Comparison of ENCODE assay signal across 1 cellular context in the genomic region with DNA sequence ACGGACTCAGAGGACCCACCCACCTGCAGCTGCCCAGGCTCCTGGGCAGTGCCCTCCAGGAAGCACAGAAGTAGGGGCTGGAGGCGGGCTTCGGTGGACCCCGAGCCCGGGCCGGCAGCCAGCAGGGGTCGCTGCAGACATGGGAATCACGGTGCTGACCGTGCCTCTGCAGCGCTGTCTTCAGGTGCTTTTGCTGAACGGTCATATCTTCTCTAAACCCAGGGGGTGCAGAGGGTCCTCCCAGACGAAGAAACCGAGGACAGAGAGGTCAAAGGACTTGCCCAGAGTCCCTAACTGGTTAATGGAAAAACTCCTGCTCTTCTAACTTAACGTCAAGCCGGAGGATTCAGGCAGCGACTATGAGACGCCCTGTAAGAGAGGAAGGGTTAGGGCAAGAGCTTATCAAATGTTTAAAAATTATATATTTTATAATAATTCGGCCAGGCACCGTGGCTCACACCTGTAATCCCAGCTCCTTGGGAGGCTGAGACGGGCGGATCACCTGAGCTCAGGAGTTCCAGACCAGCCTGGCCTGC.
TF ChIP-seq lines count a peak whose summit lies in the region.

No MANE protein-coding gene starts in this region.

TF ChIP-seq in endothelial cell of umbilical vein, 7 proteins besides CTCF, POLR2A, EP300 and RAD21 (continued from another document):
- TF ChIP-seq POLR2AphosphoS5 (IDR thresholded peaks at IDR 0.05; ENCODE audit: insufficient read depth, low read depth, low read length) (no peak), MYC (IDR thresholded peaks at IDR 0.05; ENCODE audit: low read depth, low read length) (no peak), FOS (IDR thresholded peaks at IDR 0.05; ENCODE audit: borderline replicate concordance, insufficient read depth, low read length) (no peak), EZH2 (IDR thresholded peaks at IDR 0.05; ENCODE audit: borderline replicate concordance, low read depth, low read length, severe bottlenecking) (no peak), GATA2 (IDR thresholded peaks at IDR 0.05; ENCODE audit: insufficient read depth, insufficient read length, low read depth, low read length) (no peak)
- TF ChIP-seq, protein P1, sequence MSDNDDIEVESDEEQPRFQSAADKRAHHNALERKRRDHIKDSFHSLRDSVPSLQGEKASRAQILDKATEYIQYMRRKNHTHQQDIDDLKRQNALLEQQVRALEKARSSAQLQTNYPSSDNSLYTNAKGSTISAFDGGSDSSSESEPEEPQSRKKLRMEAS (IDR thresholded peaks at IDR 0.05; ENCODE audit: insufficient read depth, insufficient read length) = no peak
TF ChIP-seq in endothelial cell of umbilical vein: peak in this region for 0.
